In genomic region chr19:18878058-18878797, GRCh38 we compare ENCODE assay signal across 16 cellular contexts. TPM values are rescaled to one million over a fixed set of nuclear protein-coding genes. Genes with fewer than 3 reads are reported as not detected.
"Had no signal": no experiment of that assay in that cellular context is flagged by ENCODE, and none has a peak within 500 bp of the region (broad histone marks: within the 10 kb centered on the region; RNA-seq: fewer than 3 reads in every experiment).

No MANE protein-coding gene starts in this region.

- DNase-seq: activated CD8-positive, alpha-beta memory T cell treated with anti-CD3 and anti-CD28 coated beads for 24 hours; activated CD8-positive, alpha-beta memory T cell treated with anti-CD3 and anti-CD28 coated beads, Interleukin-2, amount 50 U/mL, for 48 hours; activated gamma-delta T cell; cerebellar nuclear complex; effector CD8-positive, alpha-beta T cell; heart right ventricle; T1000; transverse colon had no signal

- ATAC-seq: activated CD4-positive, CD25-positive, alpha-beta regulatory T cell treated with anti-CD3 and anti-CD28 coated beads, Interleukin-2, amount 50 U/mL, for 24 hours had no signal

- H3K27ac Mint-ChIP-seq: activated naive CD4-positive, alpha-beta T cell treated with anti-CD3 and anti-CD28 coated beads, Interleukin-2, amount 50 U/mL, for 24 hours; dendritic cell treated with granulocyte-macrophage colony-stimulating factor and Interleukin-4, amounts not matched to agents 40 ng/mL and 50 ng/mL, for 4 days; memory B cell; stimulated activated naive CD8-positive, alpha-beta T cell treated with anti-CD3 and anti-CD28 coated beads, Interleukin-15, Interleukin-2, amounts not matched to agents 100 ng/mL and 50 ng/mL, for 24 hours had no signal

- H3K9me3 Mint-ChIP-seq: activated naive CD4-positive, alpha-beta T cell treated with anti-CD3 and anti-CD28 coated beads, Interleukin-2, amount 50 U/mL, for 24 hours; dendritic cell treated with granulocyte-macrophage colony-stimulating factor and Interleukin-4, amounts not matched to agents 40 ng/mL and 50 ng/mL, for 4 days; memory B cell; stimulated activated naive CD8-positive, alpha-beta T cell treated with anti-CD3 and anti-CD28 coated beads, Interleukin-15, Interleukin-2, amounts not matched to agents 100 ng/mL and 50 ng/mL, for 24 hours had no signal

- H3K36me3 Mint-ChIP-seq: activated naive CD4-positive, alpha-beta T cell treated with anti-CD3 and anti-CD28 coated beads, Interleukin-2, amount 50 U/mL, for 24 hours had no signal

- H3K4me1 Mint-ChIP-seq: activated naive CD4-positive, alpha-beta T cell treated with anti-CD3 and anti-CD28 coated beads, Interleukin-2, amount 50 U/mL, for 24 hours; memory B cell had no signal

- H3K27me3 Mint-ChIP-seq: activated naive CD4-positive, alpha-beta T cell treated with anti-CD3 and anti-CD28 coated beads, Interleukin-2, amount 50 U/mL, for 24 hours; memory B cell; stimulated activated naive CD8-positive, alpha-beta T cell treated with anti-CD3 and anti-CD28 coated beads, Interleukin-15, Interleukin-2, amounts not matched to agents 100 ng/mL and 50 ng/mL, for 24 hours had no signal

- H3K4me3 Mint-ChIP-seq: activated naive CD4-positive, alpha-beta T cell treated with anti-CD3 and anti-CD28 coated beads, Interleukin-2, amount 50 U/mL, for 24 hours; dendritic cell treated with granulocyte-macrophage colony-stimulating factor and Interleukin-4, amounts not matched to agents 40 ng/mL and 50 ng/mL, for 4 days; memory B cell; stimulated activated naive CD8-positive, alpha-beta T cell treated with anti-CD3 and anti-CD28 coated beads, Interleukin-15, Interleukin-2, amounts not matched to agents 100 ng/mL and 50 ng/mL, for 24 hours had no signal

RNA-seq across cellular contexts. Expression of gene CERS1, which starts 17.7 kb away (rescaled TPM):
- total RNA-seq: ascending aorta; mononuclear cell; T-helper 1 cell treated with Interleukin-12 subunit alpha and Interleukin-12 subunit beta and Interleukin-4 antibody, amounts not matched to agents 30 ng/mL and 1 ng/mL, for 36 hours; transverse colon had no signal
